In the genomic region with DNA sequence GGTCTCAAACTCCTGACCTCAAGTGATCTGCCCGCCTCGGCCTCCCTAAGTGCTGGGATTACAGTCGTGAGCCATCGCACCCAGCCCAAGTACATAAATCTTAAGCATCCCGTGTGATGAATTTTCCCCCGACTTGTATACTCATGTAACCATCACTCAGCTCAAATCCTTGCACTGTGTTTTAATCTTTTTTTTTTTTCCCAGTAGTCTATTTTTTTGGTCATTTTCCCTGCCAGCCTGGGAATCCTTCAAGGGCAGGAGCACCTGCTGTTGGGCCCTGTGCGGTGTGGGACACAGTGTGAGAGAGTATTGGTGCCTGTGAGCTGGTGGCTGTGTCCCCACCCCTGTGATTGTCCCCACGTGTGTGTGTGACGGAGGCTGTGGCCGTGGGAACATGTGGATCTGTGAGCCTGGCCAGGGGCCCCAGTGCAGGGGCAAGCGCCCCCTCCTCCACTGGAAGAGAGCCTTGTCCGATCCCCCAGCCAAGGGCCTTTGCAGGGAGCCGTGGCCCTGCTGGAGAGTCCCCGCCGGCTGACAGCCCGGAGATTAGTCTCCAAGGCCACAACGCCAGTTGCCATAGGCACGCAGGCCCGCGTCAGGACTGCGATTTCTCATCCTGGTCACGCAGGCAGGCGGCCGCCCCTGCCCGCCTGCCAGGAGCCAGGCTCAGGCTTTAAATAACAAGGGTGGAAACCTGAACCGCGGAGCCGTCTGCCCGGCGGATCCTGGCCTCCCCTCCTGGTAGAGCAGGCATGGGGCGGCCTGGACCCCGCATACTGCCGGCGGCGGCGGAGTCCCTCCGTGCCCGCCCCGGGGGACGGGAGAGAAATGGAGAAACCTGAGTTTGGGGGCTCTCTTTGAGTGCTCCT, we compare ENCODE assay signal across 8 cellular contexts. TPM values are rescaled to one million over a fixed set of nuclear protein-coding genes. Genes with fewer than 3 reads are reported as not detected.
A peak's percentile ranks its signal among the peaks of the same experiment; 100 is the strongest.
DNase-seq lines count a peak whose midpoint lies in the region; ATAC-seq and TF ChIP-seq lines count a peak whose summit lies in the region.

No MANE protein-coding gene starts in this region.

- peaks cover 62 to 90% (median 83%) of the 10 kb centered on the region in 4 donors for H3K4me1 ChIP-seq in stomach

- no peak for TF ChIP-seq CTCF in stomach (IDR thresholded peaks at IDR 0.05)

- H3K9me3 Mint-ChIP-seq in activated naive CD8-positive, alpha-beta T cell treated with anti-CD3 and anti-CD28 coated beads, Interleukin-2, amount 50 U/mL, for 24 hours, result no peaks in the 10 kb centered on the region

- peak; percentile 41 for ATAC-seq in left lobe of liver
- no peak for ATAC-seq in activated naive CD8-positive, alpha-beta T cell treated with anti-CD3 and anti-CD28 coated beads, Interleukin-2, amount 50 U/mL, for 24 hours
- no peak for ATAC-seq in HG03442 (IDR thresholded peaks at IDR 0.05; ENCODE audit: unreplicated experiment)

- no peaks in the 10 kb centered on the region for H3K36me3 ChIP-seq in stomach

- 15 to 20% (median 18%) methylated on average over 17 to 40 of the region's 40 CpGs for WGBS in stomach, 5 donors

- intact Hi-C loops in stomach (cut with DNase I; ENCODE audit: low total_unique reads), result no loop called here

- H3K4me3 Mint-ChIP-seq in activated naive CD8-positive, alpha-beta T cell treated with anti-CD3 and anti-CD28 coated beads, Interleukin-2, amount 50 U/mL, for 24 hours, result no peak overlapping the region

- TF ChIP-seq EP300 in stomach (IDR thresholded peaks at IDR 0.05), result peak; percentile 89

- in situ Hi-C loops in Caki2 (cut with HindIII; ENCODE audit: low pct_unique_long_range_greater_than_20kb, low sequenced_read_pairs), result no loop called here

- peaks cover 0 to 6% (median 0%) of the 10 kb centered on the region in 3 donors for H3K27me3 ChIP-seq in stomach

- no peaks in the 10 kb centered on the region for H3K9me3 ChIP-seq in stomach

- H3K36me3 Mint-ChIP-seq in activated naive CD8-positive, alpha-beta T cell treated with anti-CD3 and anti-CD28 coated beads, Interleukin-2, amount 50 U/mL, for 24 hours (ENCODE audit: low read depth), result no peaks in the 10 kb centered on the region

- no peak overlapping the region for H3K27ac Mint-ChIP-seq in activated naive CD8-positive, alpha-beta T cell treated with anti-CD3 and anti-CD28 coated beads, Interleukin-2, amount 50 U/mL, for 24 hours

- H3K4me1 Mint-ChIP-seq in activated naive CD8-positive, alpha-beta T cell treated with anti-CD3 and anti-CD28 coated beads, Interleukin-2, amount 50 U/mL, for 24 hours, result peaks cover 3% of the 10 kb centered on the region

- no peak for TF ChIP-seq POLR2A in stomach (IDR thresholded peaks at IDR 0.05)

- peak overlapping the region; percentile 78 to 98 (median 93) for H3K27ac ChIP-seq in stomach

- DNase-seq in Caki2 (ENCODE audit: low read depth) (peak; percentile 70), NCI-H2227 treated with DMSO at 0.1 percent for 48 hours (lab: John Stamatoyannopoulos, UW) (peak; percentile 73), dermis blood vessel endothelial cell (peak; percentile 86), left lobe of liver (ENCODE audit: low spot score) (peak; percentile 80), stomach (peak; percentile 86)
- DNase-seq in activated naive CD8-positive, alpha-beta T cell treated with anti-CD3 and anti-CD28 coated beads, Interleukin-2, amount 50 U/mL, for 24 hours, result no peak
- DNase-seq in activated CD4-positive, alpha-beta T cell treated with anti-CD3 and anti-CD28 coated beads for 1 hour, result no peak

- peak overlapping the region; percentile 34 to 45 (median 36) for H3K4me3 ChIP-seq in stomach

- peaks cover 19% of the 10 kb centered on the region for H3K27me3 Mint-ChIP-seq in activated naive CD8-positive, alpha-beta T cell treated with anti-CD3 and anti-CD28 coated beads, Interleukin-2, amount 50 U/mL, for 24 hours

RNA-seq across cellular contexts. Expression of a gene that starts 26.5 kb away (rescaled TPM):
- 25.1 and 33.4 TPM in 2 replicates for total RNA-seq in Caki2 (2014; rRNA removed; shearing (Covaris generic); ENCODE audit: low replicate concordance)
- total RNA-seq in dermis blood vessel endothelial cell (6.1 and 7.4 TPM in 2 replicates), left lobe of liver (10.3 TPM), stomach (10 to 100 TPM in 4 of 5 donors, 1 to 10 TPM in 1; 9.3 to 40.8 (median 19.6) TPM)
- 10 to 100 TPM in 1 of 3 donors, 1 to 10 TPM in 2; 8.0 to 41.1 (median 8.4) TPM for polyA plus RNA-seq in stomach

Comparison
In these comparisons a context has a peak if more than half of its experiments do, and no peak if none do; other contexts are left out.
1. DNase-seq: peak in Caki2 (single experiment), NCI-H2227 treated with DMSO at 0.1 percent for 48 hours (single experiment), dermis blood vessel endothelial cell (single experiment), left lobe of liver (single experiment) and stomach (single experiment); none in activated naive CD8-positive, alpha-beta T cell treated with anti-CD3 and anti-CD28 coated beads, Interleukin-2, amount 50 U/mL, for 24 hours (single experiment) and activated CD4-positive, alpha-beta T cell treated with anti-CD3 and anti-CD28 coated beads for 1 hour (single experiment).